Comparison of ENCODE assay signal across 16 cellular contexts in the genomic region with DNA sequence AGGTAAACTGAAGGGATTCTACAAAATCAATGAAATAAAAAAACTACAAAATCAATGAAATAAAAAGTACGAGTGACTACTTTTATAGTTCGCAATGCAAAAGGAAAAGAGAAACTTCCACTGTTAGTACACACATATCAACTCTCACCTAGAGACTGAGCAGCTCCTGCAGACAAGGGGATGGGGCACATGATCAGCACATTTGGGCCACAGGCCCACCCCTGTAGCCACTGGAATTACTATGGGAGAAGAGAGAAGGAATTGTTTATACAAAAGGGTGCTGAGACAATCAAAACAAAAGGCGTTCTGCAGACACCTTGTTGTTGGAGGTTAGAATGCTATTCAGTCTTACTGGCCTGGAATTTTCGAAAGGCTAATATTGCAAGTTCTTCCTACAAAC.
"Had no signal": no experiment of that assay in that cellular context is flagged by ENCODE, and none has a peak within 500 bp of the region (broad histone marks: within the 10 kb centered on the region; RNA-seq: fewer than 3 reads in every experiment).

No MANE protein-coding gene starts in this region.

- H3K4me3 Mint-ChIP-seq: activated CD4-positive, alpha-beta T cell treated with anti-CD3 and anti-CD28 coated beads for 36 hours had no signal

- ATAC-seq: heart left ventricle had no signal

- H3K9ac ChIP-seq: parathyroid adenoma had no signal

- DNase-seq: activated CD4-positive, alpha-beta T cell treated with anti-CD3 and anti-CD28 coated beads for 36 hours; activated naive CD4-positive, alpha-beta T cell treated with Interleukin-2 at 50 U/mL for 16 hours; activated T-cell treated with anti-CD3 and anti-CD28 coated beads, Interleukin-2, amount 50 U/mL, for 48 hours; caudate nucleus; effector CD4-positive, alpha-beta T cell; heart left ventricle; kidney; mesendoderm; SJCRH30; stimulated activated CD4-positive, alpha-beta T cell treated with anti-CD3 and anti-CD28 coated beads, Interleukin-15, amount 100 ng/mL, for 24 hours; stimulated activated CD4-positive, alpha-beta T cell treated with anti-CD3 and anti-CD28 coated beads, Interleukin-4, amount 100 ng/mL, for 24 hours; T1000 had no signal

- H3K9me3 ChIP-seq: SJCRH30, thyroid gland had no signal

- H3K36me3 ChIP-seq: SJCRH30, thyroid gland had no signal

- H3K4me3 ChIP-seq: coronary artery, heart left ventricle, SJCRH30, thyroid gland had no signal

- H3K27me3 Mint-ChIP-seq: activated CD4-positive, alpha-beta T cell treated with anti-CD3 and anti-CD28 coated beads for 36 hours had no signal

- FAIRE-seq: frontal cortex, kidney had no signal

- H3K27ac ChIP-seq: coronary artery, heart left ventricle, parathyroid adenoma, SJCRH30 had no signal

- H3K79me2 ChIP-seq: parathyroid adenoma had no signal

- H3K27ac Mint-ChIP-seq: activated CD4-positive, alpha-beta T cell treated with anti-CD3 and anti-CD28 coated beads for 36 hours had no signal

- H3K27me3 ChIP-seq: heart left ventricle, SJCRH30, thyroid gland had no signal

- H3K4me1 ChIP-seq: SJCRH30 had no signal

- H2AFZ ChIP-seq: parathyroid adenoma had no signal
